In the genomic region with DNA sequence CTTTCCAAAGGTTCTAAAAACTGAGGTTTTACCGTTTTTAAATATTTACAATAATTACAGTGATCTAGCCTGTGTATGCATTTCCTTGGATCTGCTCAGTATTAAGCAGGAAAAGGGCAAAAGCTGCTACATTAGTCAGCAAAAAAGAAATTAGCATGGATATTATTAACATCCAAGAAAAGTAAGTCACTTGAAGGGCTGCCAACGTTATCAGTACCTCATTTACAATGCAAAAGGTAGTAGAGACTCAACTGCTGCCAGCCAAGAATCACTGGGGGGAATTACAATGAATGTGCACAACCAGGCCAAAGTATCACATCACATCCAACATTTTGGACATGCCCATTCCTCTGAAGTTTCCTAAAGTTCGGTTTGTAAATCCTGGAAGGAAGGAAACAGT, we compare ENCODE assay signal across 7 cellular contexts. TPM values are rescaled to one million over a fixed set of nuclear protein-coding genes. Genes with fewer than 3 reads are reported as not detected.
DNase-seq lines count a peak whose midpoint lies in the region; FAIRE-seq and TF ChIP-seq lines count a peak whose summit lies in the region.

No MANE protein-coding gene starts in this region.

- H3K9ac ChIP-seq in HUES48 (ENCODE audit: low read depth, low read length) (peak overlapping the region; percentile 91), astrocyte (ENCODE audit: low read length) (peak overlapping the region; percentile 100)

- peaks cover 95% of the 10 kb centered on the region for H3K79me2 ChIP-seq in astrocyte (ENCODE audit: insufficient read depth, low read length)

- H3K9me3 ChIP-seq in HUES48 (ENCODE audit: control insufficient read depth, insufficient read depth, low read length) (no peaks in the 10 kb centered on the region), astrocyte (ENCODE audit: insufficient read depth, low read depth, low read length) (no peaks in the 10 kb centered on the region), stomach (no peaks in the 10 kb centered on the region)

- H3K27me3 Mint-ChIP-seq in astrocyte (ENCODE audit: low read depth, unreplicated experiment) = no peaks in the 10 kb centered on the region
- H3K27me3 Mint-ChIP-seq in activated CD4-positive, alpha-beta T cell treated with anti-CD3 and anti-CD28 coated beads, Interleukin-2, amount 10 ng/mL, durations not matched to agents 7 days and 5 days = peaks cover 55% of the 10 kb centered on the region

- H3K36me3 Mint-ChIP-seq in astrocyte (ENCODE audit: low read depth, unreplicated experiment) = peaks cover 17% of the 10 kb centered on the region
- no peaks in the 10 kb centered on the region for H3K36me3 Mint-ChIP-seq in activated CD4-positive, alpha-beta T cell treated with anti-CD3 and anti-CD28 coated beads, Interleukin-2, amount 10 ng/mL, durations not matched to agents 7 days and 5 days (ENCODE audit: low read depth)

- no peak for FAIRE-seq in astrocyte (lab: Jason Lieb, UNC)
- no peak for FAIRE-seq in urothelium cell line (lab: Jason Lieb, UNC)

- H3K27ac Mint-ChIP-seq in astrocyte (ENCODE audit: unreplicated experiment) = peak overlapping the region; percentile 96
- H3K27ac Mint-ChIP-seq in activated CD4-positive, alpha-beta T cell treated with anti-CD3 and anti-CD28 coated beads, Interleukin-2, amount 10 ng/mL, durations not matched to agents 7 days and 5 days = no peak overlapping the region

- H3K27ac ChIP-seq in HUES48 (ENCODE audit: low read depth, low read length) = peak overlapping the region; percentile 99
- peak overlapping the region; percentile 100 for H3K27ac ChIP-seq in astrocyte (ENCODE audit: low read depth, low read length)
- peak overlapping the region; percentile 39 to 99 (median 98) for H3K27ac ChIP-seq in stomach

- no peaks in the 10 kb centered on the region for H3K9me3 Mint-ChIP-seq in astrocyte (ENCODE audit: unreplicated experiment)
- no peaks in the 10 kb centered on the region for H3K9me3 Mint-ChIP-seq in activated CD4-positive, alpha-beta T cell treated with anti-CD3 and anti-CD28 coated beads, Interleukin-2, amount 10 ng/mL, durations not matched to agents 7 days and 5 days

- no peak overlapping the region for H2AFZ ChIP-seq in astrocyte (ENCODE audit: low read depth, low read length)

- 6 to 11% (median 7%) methylated on average over 3 of the region's 3 CpGs for WGBS in stomach, 5 donors

- H4K20me1 ChIP-seq in astrocyte (ENCODE audit: insufficient read depth, low read length) = peaks cover 62% of the 10 kb centered on the region

- H3K4me3 ChIP-seq in HUES48 (ENCODE audit: low read depth, low read length) (peak overlapping the region; percentile 74), astrocyte (ENCODE audit: insufficient read depth, low read depth, low read length) (peak overlapping the region; percentile 100), stomach (peak overlapping the region; percentile 60 to 91 (median 76))

- no peak for TF ChIP-seq POLR2A in stomach (IDR thresholded peaks at IDR 0.05)

- peak overlapping the region; percentile 95 for H3K4me3 Mint-ChIP-seq in astrocyte (ENCODE audit: unreplicated experiment)
- no peak overlapping the region for H3K4me3 Mint-ChIP-seq in activated CD4-positive, alpha-beta T cell treated with anti-CD3 and anti-CD28 coated beads, Interleukin-2, amount 10 ng/mL, durations not matched to agents 7 days and 5 days

- H3K36me3 ChIP-seq in HUES48 (ENCODE audit: control insufficient read depth, insufficient read depth, low read length) (peaks cover 20% of the 10 kb centered on the region), astrocyte (ENCODE audit: insufficient read depth, low read length) (peaks cover 3% of the 10 kb centered on the region), stomach (no peaks in the 10 kb centered on the region)

- POLR2A ChIA-PET in activated CD4-positive, alpha-beta T cell treated with anti-CD3 and anti-CD28 coated beads, Interleukin-2, amount 10 ng/mL, durations not matched to agents 7 days and 5 days (lab: Charles Lee) = no interaction called here

- H3K4me1 Mint-ChIP-seq in astrocyte (ENCODE audit: low read depth, unreplicated experiment) = peaks cover 41% of the 10 kb centered on the region
- H3K4me1 Mint-ChIP-seq in activated CD4-positive, alpha-beta T cell treated with anti-CD3 and anti-CD28 coated beads, Interleukin-2, amount 10 ng/mL, durations not matched to agents 7 days and 5 days = peaks cover 18% of the 10 kb centered on the region

- no peak for TF ChIP-seq EP300 in stomach (IDR thresholded peaks at IDR 0.05)

- TF ChIP-seq CTCF in astrocyte (IDR thresholded peaks at IDR 0.05; ENCODE audit: insufficient read depth, low read depth, low read length) (no peak), stomach (IDR thresholded peaks at IDR 0.05) (no peak)

- CTCF ChIA-PET in activated CD4-positive, alpha-beta T cell treated with anti-CD3 and anti-CD28 coated beads, Interleukin-2, amount 10 ng/mL, durations not matched to agents 7 days and 5 days (lab: Charles Lee) = no interaction called here

- H3K27me3 ChIP-seq in HUES48 (ENCODE audit: control insufficient read depth, insufficient read depth, low read length) (no peaks in the 10 kb centered on the region), astrocyte (ENCODE audit: insufficient read depth, low read length) (no peaks in the 10 kb centered on the region), stomach (peaks cover 0 to 21% (median 9%) of the 10 kb centered on the region in 3 donors)

- intact Hi-C loops in stomach (cut with DNase I; ENCODE audit: low total_unique reads) = no loop called here

- peaks cover 58% of the 10 kb centered on the region for H3K4me1 ChIP-seq in HUES48 (ENCODE audit: control insufficient read depth, insufficient read depth, low read length)
- H3K4me1 ChIP-seq in astrocyte (ENCODE audit: insufficient read depth, low read length) = peaks cover 55% of the 10 kb centered on the region
- H3K4me1 ChIP-seq in stomach = peaks cover 39 to 82% (median 60%) of the 10 kb centered on the region in 4 donors

- DNase-seq in astrocyte (ENCODE audit: low read depth) = peak; percentile 79
- DNase-seq in inferior parietal cortex (ENCODE audit: extremely low spot score) = peak; percentile 22
- no peak for DNase-seq in stomach
- DNase-seq in activated CD4-positive, alpha-beta T cell treated with anti-CD3 and anti-CD28 coated beads, Interleukin-2, amount 10 ng/mL, durations not matched to agents 7 days and 5 days = no peak
- no peak for DNase-seq in germinal center (ENCODE audit: low spot score)
- DNase-seq in urothelium cell line (ENCODE audit: low spot score) = no peak

- peak overlapping the region; percentile 84 for H3K4me2 ChIP-seq in astrocyte (ENCODE audit: low read length)

RNA-seq across cellular contexts. Expression of a gene that starts 1.9 kb away (rescaled TPM):
- 515 and 538 TPM in 2 replicates for total RNA-seq in astrocyte
- 100 to 1,000 TPM in 4 of 5 donors, 10 to 100 TPM in 1; 86.9 to 353 (median 220) TPM for total RNA-seq in stomach
- 100 to 1,000 TPM in 1 of 3 donors, 10 to 100 TPM in 2; 70.0 to 129 (median 93.0) TPM for polyA plus RNA-seq in stomach
- total RNA-seq in activated CD4-positive, alpha-beta T cell treated with anti-CD3 and anti-CD28 coated beads, Interleukin-2, amount 10 ng/mL, durations not matched to agents 7 days and 5 days = 1 to 10 TPM in 1 of 2 experiments, under 1 TPM in 1; 0.92 to 1.2 TPM

Comparison
In these comparisons a context has a peak if more than half of its experiments do, and no peak if none do; other contexts are left out.
1. DNase-seq: peak in astrocyte (single experiment) and inferior parietal cortex (single experiment); none in stomach (single experiment), activated CD4-positive, alpha-beta T cell treated with anti-CD3 and anti-CD28 coated beads, Interleukin-2, amount 10 ng/mL, durations not matched to agents 7 days and 5 days (single experiment), germinal center (single experiment) and urothelium cell line (single experiment).
2. RNA of a gene that starts 1.9 kb away (total RNA-seq): 515 to 538 TPM in astrocyte and 86.9 to 353 TPM in stomach; 0.92 to 1.2 TPM in activated CD4-positive, alpha-beta T cell treated with anti-CD3 and anti-CD28 coated beads, Interleukin-2, amount 10 ng/mL, durations not matched to agents 7 days and 5 days; every median in the first group is over 10 times any median in the second.
3. Peak in every context shown above with its lines, with median percentiles within 50 percentile points of each other: H3K27ac ChIP-seq and H3K4me3 ChIP-seq.